Comparison of ENCODE assay signal across 13 cellular contexts in genomic region chr1:202568466-202569196, GRCh38.
DNase-seq lines count a peak whose midpoint lies in the region; TF ChIP-seq lines count a peak whose summit lies in the region.
"Had no signal": no experiment of that assay in that cellular context is flagged by ENCODE, and none has a peak within 500 bp of the region (broad histone marks: within the 10 kb centered on the region; RNA-seq: fewer than 3 reads in every experiment).

No MANE protein-coding gene starts in this region.

- H3K27ac ChIP-seq in cingulate gyrus (ENCODE audit: low read depth, low read length) = peak overlapping the region; percentile 13

- H3K4me3 ChIP-seq in LNCaP clone FGC (ENCODE audit: low read depth, low read length) = 0 out of 2 replicates have a peak overlapping the region, but pooled peaks have one; percentile 3
- H3K4me3 ChIP-seq: spleen had no signal

- TF ChIP-seq CTCF in LNCaP clone FGC (IDR thresholded peaks at IDR 0.05; ENCODE audit: control insufficient read depth, extremely low read depth, insufficient read depth) = 0 out of 2 replicates have a peak, but pooled peaks have one; percentile 8

- DNase-seq in LNCaP clone FGC (ENCODE audit: low read depth) (peak; percentile 59), medulla oblongata (ENCODE audit: extremely low spot score) (peak; percentile 34), superior temporal gyrus (ENCODE audit: extremely low spot score) (peak; percentile 39), GM19240 (ENCODE audit: insufficient read length, low spot score) (no peak), DMS79 (lab: John Stamatoyannopoulos, UW) (no peak)
- DNase-seq in stimulated activated CD4-positive, alpha-beta T cell treated with anti-CD3 and anti-CD28 coated beads, Interleukin-12 subunit alpha, Interleukin-12 subunit beta, amount 100 ng/mL, for 4 hours = no peak
- DNase-seq in activated T-cell treated with anti-CD3 and anti-CD28 coated beads, Interleukin-2, amount 50 U/mL, for 48 hours = no peak
- DNase-seq: activated CD8-positive, alpha-beta T cell treated with anti-CD3 and anti-CD28 coated beads, Interleukin-2, amount 10 ng/mL, durations not matched to agents 7 days and 5 days; activated naive CD4-positive, alpha-beta T cell treated with anti-CD3 and anti-CD28 coated beads, Interleukin-2, amount 10 ng/mL, durations not matched to agents 7 days and 5 days; CD4-positive, alpha-beta T cell; NCI-H187; spleen had no signal

Comparison
In these comparisons a context has a peak if more than half of its experiments do, and no peak if none do; other contexts are left out.
1. DNase-seq: peak in LNCaP clone FGC (single experiment), medulla oblongata (single experiment) and superior temporal gyrus (single experiment); none in GM19240 (single experiment), stimulated activated CD4-positive, alpha-beta T cell treated with anti-CD3 and anti-CD28 coated beads, Interleukin-12 subunit alpha, Interleukin-12 subunit beta, amount 100 ng/mL, for 4 hours (single experiment), DMS79 (single experiment) and activated T-cell treated with anti-CD3 and anti-CD28 coated beads, Interleukin-2, amount 50 U/mL, for 48 hours (0 of 2).